18 cellular contexts compared by ENCODE assay signal in genomic region chr14:60272177-60272576, GRCh38. TPM values are rescaled to one million over a fixed set of nuclear protein-coding genes. Genes with fewer than 3 reads are reported as not detected.
DNase-seq lines count a peak whose midpoint lies in the region; ATAC-seq, FAIRE-seq and TF ChIP-seq lines count a peak whose summit lies in the region.
"Had no signal": no experiment of that assay in that cellular context is flagged by ENCODE, and none has a peak within 500 bp of the region (broad histone marks: within the 10 kb centered on the region; RNA-seq: fewer than 3 reads in every experiment).

No MANE protein-coding gene starts in this region.

- H3K4me1 ChIP-seq in BE2C, result peaks cover 2% of the 10 kb centered on the region; the same call in 1 of the 2 replicates
- peaks cover 5% of the 10 kb centered on the region for H3K4me1 ChIP-seq in effector memory CD4-positive, alpha-beta T cell (ENCODE audit: control insufficient read depth, insufficient read depth, low read length, poor library complexity, severe bottlenecking)
- peaks cover 0 to 14% of the 10 kb centered on the region in 2 donors for H3K4me1 ChIP-seq in ascending aorta

- H3K36me3 ChIP-seq in BE2C (no peaks in the 10 kb centered on the region), ascending aorta (no peaks in the 10 kb centered on the region)
- H3K36me3 ChIP-seq in effector memory CD4-positive, alpha-beta T cell (ENCODE audit: control insufficient read depth, insufficient read depth, low read length), result no peaks in the 10 kb centered on the region

- no peak for ATAC-seq in HG02852 (IDR thresholded peaks at IDR 0.05; ENCODE audit: unreplicated experiment)

- no peak overlapping the region for H3K4me3 ChIP-seq in BE2C (ENCODE audit: low read depth, low read length)
- no peak overlapping the region for H3K4me3 ChIP-seq in effector memory CD4-positive, alpha-beta T cell (ENCODE audit: insufficient read depth, low read depth, low read length, poor library complexity, severe bottlenecking)
- H3K4me3 ChIP-seq in ascending aorta, result no peak overlapping the region

- H3K4me3 Mint-ChIP-seq in nephron progenitor cell, result no peak overlapping the region
- H3K4me3 Mint-ChIP-seq in activated T-helper 1 cell treated with anti-CD3 and anti-CD28 coated beads, Interleukin-12 subunit alpha, Interleukin-12 subunit beta, Interleukin-2, Interleukin-4 antibody, amounts not matched to agents 30 ng/mL and 10 ng/mL and 1 ng/mL, durations not matched to agents 14 hours and 24 hours and 36 hours, result no peak overlapping the region

- intact Hi-C loops in activated T-helper 1 cell treated with anti-CD3 and anti-CD28 coated beads, Interleukin-12 subunit alpha, Interleukin-12 subunit beta, Interleukin-2, Interleukin-4 antibody, amounts not matched to agents 30 ng/mL and 10 ng/mL and 1 ng/mL, durations not matched to agents 14 hours and 24 hours and 36 hours (cut with micrococcal nuclease), result no loop called here
- intact Hi-C loops in ascending aorta (cut with DNase I), result no loop called here

- peak; percentile 25 for TF ChIP-seq CTCF in BE2C (IDR thresholded peaks at IDR 0.05; ENCODE audit: low read depth, low read length)
- no peak for TF ChIP-seq CTCF in VCaP (conservative IDR thresholded peaks at IDR 0.05)
- no peak for TF ChIP-seq CTCF in nephron progenitor cell (IDR thresholded peaks at IDR 0.05)
- TF ChIP-seq CTCF in ascending aorta (IDR thresholded peaks at IDR 0.05), result no peak

- FAIRE-seq in HTR-8/SVneo (lab: Jason Lieb, UNC), result peak; percentile 46
- FAIRE-seq: H54, RCC 7860 had no signal

- H3K27me3 ChIP-seq in BE2C (no peaks in the 10 kb centered on the region), ascending aorta (no peaks in the 10 kb centered on the region)
- no peaks in the 10 kb centered on the region for H3K27me3 ChIP-seq in effector memory CD4-positive, alpha-beta T cell (replicated peaks; ENCODE audit: control insufficient read depth, insufficient read depth, low read length, poor library complexity, severe bottlenecking)

- peaks cover 27% of the 10 kb centered on the region for H3K4me1 Mint-ChIP-seq in nephron progenitor cell
- H3K4me1 Mint-ChIP-seq in activated T-helper 1 cell treated with anti-CD3 and anti-CD28 coated beads, Interleukin-12 subunit alpha, Interleukin-12 subunit beta, Interleukin-2, Interleukin-4 antibody, amounts not matched to agents 30 ng/mL and 10 ng/mL and 1 ng/mL, durations not matched to agents 14 hours and 24 hours and 36 hours (ENCODE audit: low read depth), result peaks cover 17% of the 10 kb centered on the region

- no peaks in the 10 kb centered on the region for H3K9me3 ChIP-seq in BE2C
- H3K9me3 ChIP-seq in effector memory CD4-positive, alpha-beta T cell (ENCODE audit: control insufficient read depth, low read length), result no peaks in the 10 kb centered on the region
- no peaks in the 10 kb centered on the region for H3K9me3 ChIP-seq in ascending aorta

- peak overlapping the region; percentile 39; the same call in 1 of the 2 replicates for H3K27ac ChIP-seq in VCaP
- no peak overlapping the region for H3K27ac ChIP-seq in effector memory CD4-positive, alpha-beta T cell (ENCODE audit: insufficient read depth, low read length, poor library complexity, severe bottlenecking)
- no peak overlapping the region for H3K27ac ChIP-seq in ascending aorta
- H3K27ac ChIP-seq: HL-60 had no signal

- H3K27ac Mint-ChIP-seq in nephron progenitor cell, result peak overlapping the region; percentile 53
- no peak overlapping the region for H3K27ac Mint-ChIP-seq in activated T-helper 1 cell treated with anti-CD3 and anti-CD28 coated beads, Interleukin-12 subunit alpha, Interleukin-12 subunit beta, Interleukin-2, Interleukin-4 antibody, amounts not matched to agents 30 ng/mL and 10 ng/mL and 1 ng/mL, durations not matched to agents 14 hours and 24 hours and 36 hours

- no peaks in the 10 kb centered on the region for H3K27me3 Mint-ChIP-seq in nephron progenitor cell (ENCODE audit: low read depth, poor library complexity)
- no peaks in the 10 kb centered on the region for H3K27me3 Mint-ChIP-seq in activated T-helper 1 cell treated with anti-CD3 and anti-CD28 coated beads, Interleukin-12 subunit alpha, Interleukin-12 subunit beta, Interleukin-2, Interleukin-4 antibody, amounts not matched to agents 30 ng/mL and 10 ng/mL and 1 ng/mL, durations not matched to agents 14 hours and 24 hours and 36 hours (ENCODE audit: insufficient read depth)

- peaks cover 65% of the 10 kb centered on the region for H3K9me3 Mint-ChIP-seq in nephron progenitor cell
- no peaks in the 10 kb centered on the region for H3K9me3 Mint-ChIP-seq in activated T-helper 1 cell treated with anti-CD3 and anti-CD28 coated beads, Interleukin-12 subunit alpha, Interleukin-12 subunit beta, Interleukin-2, Interleukin-4 antibody, amounts not matched to agents 30 ng/mL and 10 ng/mL and 1 ng/mL, durations not matched to agents 14 hours and 24 hours and 36 hours

- DNase-seq in BE2C, result no peak
- DNase-seq in HTR-8/SVneo (ENCODE audit: insufficient read length, low spot score), result no peak
- no peak for DNase-seq in nephron progenitor cell
- DNase-seq in activated T-helper 1 cell treated with anti-CD3 and anti-CD28 coated beads, Interleukin-12 subunit alpha, Interleukin-12 subunit beta, Interleukin-2, Interleukin-4 antibody, amounts not matched to agents 30 ng/mL and 10 ng/mL and 1 ng/mL, durations not matched to agents 14 hours and 24 hours and 36 hours (ENCODE audit: low spot score), result no peak
- DNase-seq in effector memory CD4-positive, alpha-beta T cell, result no peak
- no peak for DNase-seq in ascending aorta (ENCODE audit: low spot score in 2 of 2)
- DNase-seq: COR-L47, DMS153, NCI-H1417 treated with DMSO at 0.1 percent for 48 hours, NCI-H2029 treated with DMSO at 0.1 percent for 48 hours, NCI-H510A treated with DMSO at 0.1 percent for 48 hours, NCI-H82, SHP77 had no signal

- peaks cover 77% of the 10 kb centered on the region for H3K36me3 Mint-ChIP-seq in nephron progenitor cell (ENCODE audit: low read depth)
- peaks cover 6% of the 10 kb centered on the region for H3K36me3 Mint-ChIP-seq in activated T-helper 1 cell treated with anti-CD3 and anti-CD28 coated beads, Interleukin-12 subunit alpha, Interleukin-12 subunit beta, Interleukin-2, Interleukin-4 antibody, amounts not matched to agents 30 ng/mL and 10 ng/mL and 1 ng/mL, durations not matched to agents 14 hours and 24 hours and 36 hours (ENCODE audit: low read depth)

RNA-seq across cellular contexts. Expression of gene PPM1A, which starts 23.2 kb away (rescaled TPM):
- 41.4 TPM for polyA plus RNA-seq in BE2C (2012; ENCODE audit: insufficient read depth, insufficient read length, low read depth)
- total RNA-seq in activated T-helper 1 cell treated with anti-CD3 and anti-CD28 coated beads, Interleukin-12 subunit alpha, Interleukin-12 subunit beta, Interleukin-2, Interleukin-4 antibody, amounts not matched to agents 30 ng/mL and 10 ng/mL and 1 ng/mL, durations not matched to agents 14 hours and 24 hours and 36 hours, result 43.9 and 50.7 TPM in 2 replicates
- total RNA-seq in ascending aorta, result 25.0 TPM
